26 cellular contexts compared by ENCODE assay signal in genomic region chr17:22131740-22132139, GRCh38.
"Had no signal": no experiment of that assay in that cellular context is flagged by ENCODE, and none has a peak within 500 bp of the region (broad histone marks: within the 10 kb centered on the region; RNA-seq: fewer than 3 reads in every experiment).

No MANE protein-coding gene starts in this region.

- H3K27ac ChIP-seq: colonic mucosa, epithelial cell of prostate, esophagus squamous epithelium, gastrocnemius medialis, heart right ventricle, left lung, lower lobe of right lung had no signal

- H3K27me3 ChIP-seq: colonic mucosa, esophagus squamous epithelium, gastrocnemius medialis, heart right ventricle, left lung had no signal

- H3K9me3 ChIP-seq: colonic mucosa, gastrocnemius medialis, lower lobe of right lung had no signal

- DNase-seq: colonic mucosa; cortex of kidney; effector CD8-positive, alpha-beta T cell; effector memory CD8-positive, alpha-beta T cell; endodermal cell; erythroblast; esophagus squamous epithelium; foreskin fibroblast; foreskin melanocyte; gastrocnemius medialis; glutamatergic neuron; head of caudate nucleus; heart right ventricle; hippocampal formation; left cardiac atrium; left lung; left ventricle myocardium superior; lower lobe of right lung; mesenchymal stem cell; mucosa of descending colon; naive B cell had no signal

- H3K4me3 ChIP-seq: colonic mucosa, esophagus squamous epithelium, gastrocnemius medialis, heart right ventricle, left lung, lower lobe of right lung, mucosa of descending colon had no signal

- ATAC-seq: effector memory CD8-positive, alpha-beta T cell; esophagus mucosa; gastrocnemius medialis; left cardiac atrium; left lung; left ventricle myocardium superior; mucosa of descending colon had no signal

- FAIRE-seq: endometrium, islet of Langerhans, keratinocyte had no signal

- H3K4me1 ChIP-seq: colonic mucosa, esophagus squamous epithelium, gastrocnemius medialis, heart right ventricle, left lung, lower lobe of right lung had no signal

- H3K36me3 ChIP-seq: colonic mucosa, esophagus squamous epithelium, gastrocnemius medialis, heart right ventricle, left lung, lower lobe of right lung had no signal
